Comparison of ENCODE assay signal across 8 cellular contexts in genomic region chr7:100015232-100016208, GRCh38.
DNase-seq lines count a peak whose midpoint lies in the region; ATAC-seq lines count a peak whose summit lies in the region.

Gene ZKSCAN1, plus strand, starts transcription at chr7:100015596. Its CDS starts 7,911 bp downstream, at chr7:100023507.

- ATAC-seq in GM18508 (IDR thresholded peaks at IDR 0.05; ENCODE audit: insufficient read depth, unreplicated experiment) (peak; percentile 68), HG02973 (IDR thresholded peaks at IDR 0.05; ENCODE audit: unreplicated experiment) (peak; percentile 90)

- DNase-seq in NCI-H2029 (lab: John Stamatoyannopoulos, UW), result peak; percentile 87
- DNase-seq in T1000 (lab: John Stamatoyannopoulos, UW), result peak; percentile 58
- peak; percentile 96 for DNase-seq in astrocyte of the hippocampus (ENCODE audit: low read depth, low spot score)
- peak; percentile 83 to 85 for DNase-seq in hippocampal formation (lab: John Stamatoyannopoulos, UW)
- peak; percentile 89 for DNase-seq in retina
- DNase-seq in cortex of kidney (lab: John Stamatoyannopoulos, UW), result no peak
